ENCODE assay signal across 8 cellular contexts in genomic region chrX:137051978-137052640, GRCh38. TPM values are rescaled to one million over a fixed set of nuclear protein-coding genes. Genes with fewer than 3 reads are reported as not detected.
A peak's percentile ranks its signal among the peaks of the same experiment; 100 is the strongest.
DNase-seq lines count a peak whose midpoint lies in the region; ATAC-seq and TF ChIP-seq lines count a peak whose summit lies in the region.

No MANE protein-coding gene starts in this region.

- H3K4me1 ChIP-seq in duodenal mucosa (ENCODE audit: control insufficient read depth in 1 of 2, insufficient read depth in 2 of 2, low read length in 2 of 2) (no peaks in the 10 kb centered on the region), mesodermal cell (ENCODE audit: control insufficient read depth, insufficient read depth, low read length, poor library complexity, severe bottlenecking) (no peaks in the 10 kb centered on the region)

- DNase-seq in AG04449 (ENCODE audit: low read depth, low spot score) (no peak), NCI-H345 treated with DMSO at 0.1 percent for 48 hours (lab: John Stamatoyannopoulos, UW; ENCODE audit: unreplicated experiment) (peak; percentile 51)
- peak; percentile 59 to 64 for DNase-seq in activated CD4-positive, alpha-beta T cell treated with anti-CD3 and anti-CD28 coated beads, Interleukin-2, amount 50 U/mL, for 24 hours (ENCODE audit: low read depth in 1 of 2, low spot score in 1 of 2)
- peak; percentile 64 for DNase-seq in stimulated activated CD8-positive, alpha-beta memory T cell treated with anti-CD3 and anti-CD28 coated beads, Interleukin-12 subunit alpha, Interleukin-12 subunit beta, amount 100 ng/mL, for 4 hours (ENCODE audit: low read depth)

- ATAC-seq in GM18858 (IDR thresholded peaks at IDR 0.05; ENCODE audit: unreplicated experiment) = peak; percentile 77
- ATAC-seq in HG03064 (IDR thresholded peaks at IDR 0.05; ENCODE audit: low read depth, unreplicated experiment) = peak; percentile 95

- 6% methylated on average over 11 of the region's 37 CpGs; no CpG with 5 or more reads in 1 of the 2 experiments for WGBS in mesodermal cell (ENCODE audit: insufficient coverage in 2 of 2), 2 experiments

- H3K4me3 ChIP-seq in AG04449 (ENCODE audit: low read depth, low read length) (peak overlapping the region; percentile 47), duodenal mucosa (ENCODE audit: low read depth in 1 of 2, low read length in 2 of 2) (peak overlapping the region; percentile 55 to 66), mesodermal cell (ENCODE audit: extremely low read depth, insufficient read depth, low read length, poor library complexity, severe bottlenecking) (peak overlapping the region; percentile 27)

- H3K9ac ChIP-seq in duodenal mucosa (ENCODE audit: low read depth in 1 of 2, low read length in 2 of 2) = no peak overlapping the region

- H3K9me3 ChIP-seq in duodenal mucosa (ENCODE audit: control insufficient read depth in 1 of 2, low read length in 2 of 2) = no peaks in the 10 kb centered on the region
- H3K9me3 ChIP-seq in mesodermal cell (ENCODE audit: control insufficient read depth, low read length) = no peaks in the 10 kb centered on the region

- no peak overlapping the region for H3K27ac ChIP-seq in duodenal mucosa (ENCODE audit: low read depth, low read length)
- no peak overlapping the region for H3K27ac ChIP-seq in mesodermal cell (ENCODE audit: low read depth, low read length, severe bottlenecking)

- CTCF ChIA-PET in AG04449 (lab: Yijun Ruan, JAX) = interaction anchor here (0.8 to 2.5 kb wide), 10 partner anchors 10 to 140 kb away, joined by 3 to 11 read pairs (median 4); no protein-coding TSS in a partner anchor

- TF ChIP-seq CTCF in AG04449 (IDR thresholded peaks at IDR 0.05; ENCODE audit: insufficient read depth, low read length, missing control alignments) = peak; percentile 92

- POLR2A ChIA-PET in AG04449 (lab: Yijun Ruan, JAX) = no interaction called here

- H3K27me3 ChIP-seq in duodenal mucosa (ENCODE audit: control insufficient read depth in 1 of 2, insufficient read depth in 2 of 2, low read length in 2 of 2) = peaks cover 0 to 25% of the 10 kb centered on the region in 2 donors

- H3K36me3 ChIP-seq in duodenal mucosa (ENCODE audit: control insufficient read depth in 1 of 2, insufficient read depth in 2 of 2, low read length in 2 of 2) (no peaks in the 10 kb centered on the region), mesodermal cell (ENCODE audit: control insufficient read depth, insufficient read depth, low read length) (no peaks in the 10 kb centered on the region)

RNA-seq across cellular contexts. Expression of gene GPR101, which starts 18.3 kb away (rescaled TPM):
- polyA plus RNA-seq in mesodermal cell (2013, experiment 1 of 2) = not detected
- not detected for polyA plus RNA-seq in mesodermal cell (2013, experiment 2 of 2)
